8 cellular contexts compared by ENCODE assay signal in the genomic region with DNA sequence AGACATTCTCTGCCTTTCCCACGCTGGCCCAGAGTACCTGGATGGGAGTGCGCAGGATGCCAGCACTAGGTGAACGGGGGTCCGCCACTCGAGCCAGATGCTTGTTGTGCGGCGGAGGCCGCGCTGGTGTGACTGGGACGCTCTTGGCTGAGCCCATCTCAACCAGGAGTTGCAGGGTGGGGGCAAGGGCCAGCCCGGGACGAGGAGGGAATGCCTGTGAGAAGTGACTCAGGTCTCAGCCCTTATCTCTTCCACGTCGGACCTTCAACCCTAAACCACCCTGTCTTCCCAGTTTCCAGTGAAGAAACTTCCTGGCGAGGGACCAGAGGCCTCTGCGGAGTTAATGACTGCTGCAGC. TPM values are rescaled to one million over a fixed set of nuclear protein-coding genes. Genes with fewer than 3 reads are reported as not detected.
A peak's percentile ranks its signal among the peaks of the same experiment; 100 is the strongest.
DNase-seq lines count a peak whose midpoint lies in the region; ATAC-seq, FAIRE-seq and TF ChIP-seq lines count a peak whose summit lies in the region.

No MANE protein-coding gene starts in this region.

- CTCF ChIA-PET in activated naive CD4-positive, alpha-beta T cell treated with anti-CD3 and anti-CD28 coated beads for 36 hours (lab: Charles Lee): interaction anchor here (0.5 to 4.0 kb wide), 7 partner anchors 15 to 368 kb away, joined by 3 to 19 read pairs (median 10); a partner anchor contains a TSS

- peak overlapping the region; percentile 86 for H3K4me3 Mint-ChIP-seq in activated naive CD4-positive, alpha-beta T cell treated with anti-CD3 and anti-CD28 coated beads for 36 hours
- peak overlapping the region; percentile 89 for H3K4me3 Mint-ChIP-seq in activated naive CD8-positive, alpha-beta T cell treated with anti-CD3 and anti-CD28 coated beads, Interleukin-2, amount 50 U/mL, for 24 hours

- no peak for TF ChIP-seq CTCF in kidney (IDR thresholded peaks at IDR 0.05; ENCODE audit: borderline replicate concordance, extremely low read depth, insufficient read depth)
- TF ChIP-seq CTCF in tibial nerve (IDR thresholded peaks at IDR 0.05): no peak

- TF ChIP-seq EP300 in tibial nerve (IDR thresholded peaks at IDR 0.05): no peak

- no peak for DNase-seq in activated naive CD4-positive, alpha-beta T cell treated with anti-CD3 and anti-CD28 coated beads for 36 hours
- no peak for DNase-seq in activated naive CD4-positive, alpha-beta T cell treated with Interleukin-2 at 50 U/mL for 16 hours
- DNase-seq in activated naive CD8-positive, alpha-beta T cell treated with anti-CD3 and anti-CD28 coated beads, Interleukin-2, amount 50 U/mL, for 24 hours: no peak
- peak; percentile 88 for DNase-seq in kidney
- DNase-seq in tibial nerve (ENCODE audit: low spot score in 2 of 2): no peak
- no peak for DNase-seq in NCI-H748 (lab: John Stamatoyannopoulos, UW; ENCODE audit: unreplicated experiment)
- DNase-seq in NOMO-1 (lab: John Stamatoyannopoulos, UW; ENCODE audit: unreplicated experiment in 2 of 2): no peak
- DNase-seq in germinal center (ENCODE audit: low spot score): no peak

- H3K9ac ChIP-seq in kidney (ENCODE audit: low read length in 2 of 2): no peak overlapping the region

- H3K4me1 ChIP-seq in kidney (ENCODE audit: control insufficient read depth in 1 of 2, insufficient read depth in 1 of 2, low read depth in 1 of 2, low read length in 2 of 2): peaks cover 6 to 11% of the 10 kb centered on the region in 2 donors
- peaks cover 0 to 23% (median 14%) of the 10 kb centered on the region in 4 donors for H3K4me1 ChIP-seq in tibial nerve

- H3K9me3 Mint-ChIP-seq in activated naive CD4-positive, alpha-beta T cell treated with anti-CD3 and anti-CD28 coated beads for 36 hours: no peaks in the 10 kb centered on the region
- H3K9me3 Mint-ChIP-seq in activated naive CD8-positive, alpha-beta T cell treated with anti-CD3 and anti-CD28 coated beads, Interleukin-2, amount 50 U/mL, for 24 hours: no peaks in the 10 kb centered on the region

- H3K27me3 ChIP-seq in tibial nerve: no peaks in the 10 kb centered on the region

- TF ChIP-seq POLR2A in tibial nerve (IDR thresholded peaks at IDR 0.05): no peak

- 29 to 36% methylated on average over 16 of the region's 16 CpGs for WGBS in tibial nerve, 2 donors

- FAIRE-seq in kidney (lab: Jason Lieb, UNC): no peak

- H3K4me1 Mint-ChIP-seq in activated naive CD4-positive, alpha-beta T cell treated with anti-CD3 and anti-CD28 coated beads for 36 hours (ENCODE audit: low read depth): peaks cover 35% of the 10 kb centered on the region
- H3K4me1 Mint-ChIP-seq in activated naive CD8-positive, alpha-beta T cell treated with anti-CD3 and anti-CD28 coated beads, Interleukin-2, amount 50 U/mL, for 24 hours: peaks cover 42% of the 10 kb centered on the region

- no peak for ATAC-seq in activated naive CD8-positive, alpha-beta T cell treated with anti-CD3 and anti-CD28 coated beads, Interleukin-2, amount 50 U/mL, for 24 hours

- no peaks in the 10 kb centered on the region for H3K27me3 Mint-ChIP-seq in activated naive CD4-positive, alpha-beta T cell treated with anti-CD3 and anti-CD28 coated beads for 36 hours (ENCODE audit: low read depth)
- no peaks in the 10 kb centered on the region for H3K27me3 Mint-ChIP-seq in activated naive CD8-positive, alpha-beta T cell treated with anti-CD3 and anti-CD28 coated beads, Interleukin-2, amount 50 U/mL, for 24 hours

- H3K4me3 ChIP-seq in kidney (ENCODE audit: low read length in 2 of 2) (peak overlapping the region in 1 of 2 donors; percentile 92), tibial nerve (peak overlapping the region; percentile 62 to 84 (median 67))

- H3K36me3 Mint-ChIP-seq in activated naive CD4-positive, alpha-beta T cell treated with anti-CD3 and anti-CD28 coated beads for 36 hours (ENCODE audit: low read depth): peaks cover 36% of the 10 kb centered on the region
- peaks cover 34% of the 10 kb centered on the region for H3K36me3 Mint-ChIP-seq in activated naive CD8-positive, alpha-beta T cell treated with anti-CD3 and anti-CD28 coated beads, Interleukin-2, amount 50 U/mL, for 24 hours (ENCODE audit: low read depth)

- H3K27ac ChIP-seq in kidney (ENCODE audit: low read depth in 2 of 2, low read length in 2 of 2): no peak overlapping the region
- H3K27ac ChIP-seq in tibial nerve: peak overlapping the region in 3 of 4 donors; percentile 55 to 99 (median 94)

- H3K9me3 ChIP-seq in kidney (ENCODE audit: control insufficient read depth in 1 of 2, low read length in 2 of 2) (no peaks in the 10 kb centered on the region), tibial nerve (no peaks in the 10 kb centered on the region)

- intact Hi-C loops in activated naive CD4-positive, alpha-beta T cell treated with anti-CD3 and anti-CD28 coated beads for 36 hours (cut with micrococcal nuclease): loop anchor here (1.0 to 5.0 kb wide), 7 partner anchors 22 to 513 kb away; a partner anchor contains a TSS
- intact Hi-C loops in kidney (cut with DNase I): no loop called here

- H3K36me3 ChIP-seq in kidney (ENCODE audit: control insufficient read depth in 1 of 2, insufficient read depth in 2 of 2, low read length in 2 of 2) (peaks cover 0 to 5% of the 10 kb centered on the region in 2 donors), tibial nerve (peaks cover 0 to 45% (median 0%) of the 10 kb centered on the region in 3 donors)

- peak overlapping the region; percentile 93 for H3K27ac Mint-ChIP-seq in activated naive CD4-positive, alpha-beta T cell treated with anti-CD3 and anti-CD28 coated beads for 36 hours
- H3K27ac Mint-ChIP-seq in activated naive CD8-positive, alpha-beta T cell treated with anti-CD3 and anti-CD28 coated beads, Interleukin-2, amount 50 U/mL, for 24 hours: peak overlapping the region; percentile 96

RNA-seq across cellular contexts. Expression of a gene that starts 0.3 kb away (rescaled TPM):
- total RNA-seq in activated naive CD4-positive, alpha-beta T cell treated with anti-CD3 and anti-CD28 coated beads for 36 hours: 100 to 1,000 TPM; 106 to 108 TPM
- total RNA-seq in kidney: 1.3 TPM
- 2.1 TPM for polyA plus RNA-seq in kidney (ENCODE audit: insufficient read depth, low read depth, low replicate concordance)
- total RNA-seq in tibial nerve: 10 to 100 TPM in 1 of 4 donors, 1 to 10 TPM in 1, under 1 TPM in 2; 0.21 to 19.4 (median 3.6) TPM

RNA-seq across cellular contexts. Expression of a gene that starts 1.2 kb away (rescaled TPM):
- total RNA-seq in activated naive CD4-positive, alpha-beta T cell treated with anti-CD3 and anti-CD28 coated beads for 36 hours: 100 to 1,000 TPM; 115 to 123 TPM
- total RNA-seq in kidney: 75.5 TPM
- polyA plus RNA-seq in kidney (ENCODE audit: insufficient read depth, low read depth, low replicate concordance): 52.3 TPM
- 10 to 100 TPM; 47.6 to 63.9 (median 56.8) TPM for total RNA-seq in tibial nerve

RNA-seq across cellular contexts. Expression of a gene that starts 10.0 kb away (rescaled TPM):
- under 1 TPM; 0.48 to 0.54 TPM for total RNA-seq in activated naive CD4-positive, alpha-beta T cell treated with anti-CD3 and anti-CD28 coated beads for 36 hours
- 2.6 TPM for total RNA-seq in kidney
- 1.4 TPM for polyA plus RNA-seq in kidney (ENCODE audit: insufficient read depth, low read depth, low replicate concordance)
- total RNA-seq in tibial nerve: 1 to 10 TPM in 3 of 4 donors, under 1 TPM in 1; 0.84 to 9.9 (median 5.6) TPM

RNA-seq across cellular contexts. Expression of a gene that starts 16.6 kb away (rescaled TPM):
- total RNA-seq in activated naive CD4-positive, alpha-beta T cell treated with anti-CD3 and anti-CD28 coated beads for 36 hours: 1,000 to 10,000 TPM; 1,222 to 1,282 TPM
- total RNA-seq in kidney: 437 TPM
- 1,220 TPM for polyA plus RNA-seq in kidney (ENCODE audit: insufficient read depth, low read depth, low replicate concordance)
- total RNA-seq in tibial nerve: 100 to 1,000 TPM; 189 to 346 (median 282) TPM

RNA-seq across cellular contexts. Expression of a gene that starts 22.3 kb away (rescaled TPM):
- total RNA-seq in activated naive CD4-positive, alpha-beta T cell treated with anti-CD3 and anti-CD28 coated beads for 36 hours: 1 to 10 TPM; 2.6 to 2.8 TPM
- total RNA-seq in kidney (19.0 TPM), tibial nerve (10 to 100 TPM in 3 of 4 donors, 1 to 10 TPM in 1; 9.4 to 12.7 (median 11.8) TPM)
- polyA plus RNA-seq in kidney (ENCODE audit: insufficient read depth, low read depth, low replicate concordance): 21.3 TPM

Comparison
In these comparisons a context has a peak if more than half of its experiments do, and no peak if none do; other contexts are left out.
1. H3K27ac ChIP-seq: peak in tibial nerve (3 of 4); none in kidney (0 of 2).
2. RNA of a gene that starts 0.3 kb away (total RNA-seq): 106 to 108 TPM in activated naive CD4-positive, alpha-beta T cell treated with anti-CD3 and anti-CD28 coated beads for 36 hours; 0.21 to 19.4 TPM in tibial nerve and 1.3 TPM in kidney (single experiment); every median in the first group is over 4 times any median in the second.